Comparison of ENCODE assay signal across 10 cellular contexts in the genomic region with DNA sequence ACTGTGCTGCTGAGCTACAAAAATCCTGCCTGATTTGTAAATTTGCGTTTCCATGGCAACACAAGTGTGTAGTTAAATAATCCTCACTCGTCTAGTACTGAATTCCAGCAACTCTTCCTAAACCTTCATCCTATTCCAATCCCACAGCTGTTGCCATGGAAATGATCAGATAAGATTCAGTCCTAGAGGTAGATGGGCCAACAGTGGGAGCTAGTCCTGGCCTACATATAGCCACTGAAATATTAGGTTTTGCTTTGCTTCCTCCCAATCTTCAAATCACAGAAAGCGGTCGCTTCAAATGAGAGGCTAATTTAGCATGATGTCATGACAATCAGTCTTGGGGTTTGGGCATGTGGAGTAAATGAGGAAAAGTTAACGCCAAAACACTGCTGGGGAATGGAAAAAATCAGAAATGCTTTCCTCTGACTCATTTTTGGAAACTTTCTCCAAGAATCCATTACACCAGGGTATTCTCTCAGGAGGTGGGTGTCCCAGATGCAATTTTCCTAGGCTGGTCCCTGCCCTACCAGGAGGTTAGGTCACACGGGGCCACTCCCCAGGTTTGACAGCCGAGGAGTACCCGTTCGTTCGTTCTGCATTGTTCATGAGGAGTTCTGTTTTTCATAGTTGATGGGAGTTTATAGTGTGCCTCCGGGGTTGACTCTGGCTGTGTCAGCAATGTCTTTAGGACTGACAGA.
DNase-seq lines count a peak whose midpoint lies in the region; ATAC-seq and TF ChIP-seq lines count a peak whose summit lies in the region.
"Had no signal": no experiment of that assay in that cellular context is flagged by ENCODE, and none has a peak within 500 bp of the region (broad histone marks: within the 10 kb centered on the region; RNA-seq: fewer than 3 reads in every experiment).

No MANE protein-coding gene starts in this region.

- H3K27me3 ChIP-seq in body of pancreas (no peaks in the 10 kb centered on the region), spleen (replicated peaks in 1 of 7) (no peaks in the 10 kb centered on the region)
- H3K27me3 ChIP-seq in CD8-positive, alpha-beta memory T cell (ENCODE audit: insufficient read depth, low read length, poor library complexity, severe bottlenecking) = no peaks in the 10 kb centered on the region

- POLR2A ChIA-PET in CD8-positive, alpha-beta memory T cell (lab: Charles Lee) = no interaction called here

- no peaks in the 10 kb centered on the region for H3K36me3 ChIP-seq in body of pancreas (replicated peaks in 1 of 2; ENCODE audit: insufficient read depth in 1 of 2, low read depth in 2 of 2)
- no peaks in the 10 kb centered on the region for H3K36me3 ChIP-seq in spleen
- no peaks in the 10 kb centered on the region for H3K36me3 ChIP-seq in CD8-positive, alpha-beta memory T cell (ENCODE audit: insufficient read depth, low read length)

- no peak for TF ChIP-seq POLR2A in body of pancreas (IDR thresholded peaks at IDR 0.05)
- no peak for TF ChIP-seq POLR2A in spleen (IDR thresholded peaks at IDR 0.05)

- CTCF ChIA-PET in CD8-positive, alpha-beta memory T cell (lab: Charles Lee) = interaction anchor here (0.7 kb wide), 1 partner anchor 12 kb away, joined by 3 read pairs; no protein-coding TSS in a partner anchor

- no peaks in the 10 kb centered on the region for H3K9me3 Mint-ChIP-seq in CD8-positive, alpha-beta memory T cell
- H3K9me3 Mint-ChIP-seq: activated T-cell treated with anti-CD3 and anti-CD28 coated beads, Interleukin-2, amount 50 U/mL, for 4 hours; IgD-negative memory B cell had no signal

- DNase-seq in GM04504 (ENCODE audit: low read depth) = peak; percentile 5
- peak in 1 of 4 donors; percentile 28 for DNase-seq in body of pancreas
- DNase-seq in left kidney (ENCODE audit: low read depth, low spot score) = peak; percentile 46
- no peak for DNase-seq in spleen
- DNase-seq in CD8-positive, alpha-beta memory T cell = no peak
- DNase-seq in NCI-H1092 (lab: John Stamatoyannopoulos, UW) = no peak
- no peak for DNase-seq in mesenteric fat pad (ENCODE audit: low spot score)
- no peak for DNase-seq in amniotic stem cell (lab: John Stamatoyannopoulos, UW)
- DNase-seq: activated T-cell treated with anti-CD3 and anti-CD28 coated beads, Interleukin-2, amount 50 U/mL, for 4 hours had no signal

- H3K36me3 Mint-ChIP-seq in CD8-positive, alpha-beta memory T cell = no peaks in the 10 kb centered on the region
- H3K36me3 Mint-ChIP-seq: IgD-negative memory B cell had no signal

- peak overlapping the region in 2 of 4 donors; percentile 26 to 56 for H3K27ac ChIP-seq in body of pancreas
- H3K27ac ChIP-seq in spleen = peak overlapping the region in 7 of 8 donors; percentile 15 to 70 (median 62)
- H3K27ac ChIP-seq in CD8-positive, alpha-beta memory T cell (ENCODE audit: low read depth, low read length) = no peak overlapping the region

- no peaks in the 10 kb centered on the region for H3K27me3 Mint-ChIP-seq in CD8-positive, alpha-beta memory T cell

- no peaks in the 10 kb centered on the region for H3K9me3 ChIP-seq in body of pancreas
- H3K9me3 ChIP-seq in spleen = no peaks in the 10 kb centered on the region
- no peaks in the 10 kb centered on the region for H3K9me3 ChIP-seq in CD8-positive, alpha-beta memory T cell (ENCODE audit: low read length)

- peak; percentile 50 for ATAC-seq in body of pancreas
- ATAC-seq: activated T-cell treated with anti-CD3 and anti-CD28 coated beads, Interleukin-2, amount 50 U/mL, for 4 hours had no signal

- 69 to 73% methylated on average over 11 of the region's 11 CpGs for WGBS in body of pancreas, 2 donors
- 74 to 87% (median 82%) methylated on average over 11 of the region's 11 CpGs for WGBS in spleen, 5 donors

- H3K4me1 Mint-ChIP-seq in CD8-positive, alpha-beta memory T cell = no peaks in the 10 kb centered on the region
- H3K4me1 Mint-ChIP-seq: IgD-negative memory B cell had no signal

- intact Hi-C loops in body of pancreas (cut with DNase I) = no loop called here
- intact Hi-C loops in spleen (cut with DNase I; ENCODE audit: low total_unique reads) = no loop called here

- no peaks in the 10 kb centered on the region for H3K4me1 ChIP-seq in body of pancreas
- H3K4me1 ChIP-seq in spleen = no peaks in the 10 kb centered on the region
- no peaks in the 10 kb centered on the region for H3K4me1 ChIP-seq in CD8-positive, alpha-beta memory T cell (ENCODE audit: insufficient read depth, low read length)

- H3K27ac Mint-ChIP-seq in CD8-positive, alpha-beta memory T cell = no peak overlapping the region
- H3K27ac Mint-ChIP-seq: IgD-negative memory B cell had no signal

- no peak for TF ChIP-seq CTCF in body of pancreas (IDR thresholded peaks at IDR 0.05)
- no peak for TF ChIP-seq CTCF in spleen (IDR thresholded peaks at IDR 0.05 in 8 of 11, conservative IDR thresholded peaks at IDR 0.05 in 3 of 11)

- H3K4me3 ChIP-seq in body of pancreas (no peak overlapping the region), spleen (no peak overlapping the region)
- no peak overlapping the region for H3K4me3 ChIP-seq in CD8-positive, alpha-beta memory T cell (ENCODE audit: low read length)

- H3K4me3 Mint-ChIP-seq in CD8-positive, alpha-beta memory T cell = no peak overlapping the region
- H3K4me3 Mint-ChIP-seq: activated T-cell treated with anti-CD3 and anti-CD28 coated beads, Interleukin-2, amount 50 U/mL, for 4 hours; IgD-negative memory B cell had no signal

Comparison
In these comparisons a context has a peak if more than half of its experiments do, and no peak if none do; other contexts are left out.
1. DNase-seq: peak in GM04504 (single experiment) and left kidney (single experiment); none in spleen (single experiment), CD8-positive, alpha-beta memory T cell (0 of 5), NCI-H1092 (single experiment), mesenteric fat pad (single experiment) and amniotic stem cell (single experiment).